ENCODE assay signal across 12 cellular contexts in genomic region chr6:84150680-84151079, GRCh38.
DNase-seq lines count a peak whose midpoint lies in the region; ATAC-seq, FAIRE-seq and TF ChIP-seq lines count a peak whose summit lies in the region.
"Had no signal": no experiment of that assay in that cellular context is flagged by ENCODE, and none has a peak within 500 bp of the region (broad histone marks: within the 10 kb centered on the region; RNA-seq: fewer than 3 reads in every experiment).

No MANE protein-coding gene starts in this region.

- POLR2A ChIA-PET in activated CD4-positive, alpha-beta memory T cell treated with anti-CD3 and anti-CD28 coated beads for 36 hours (lab: Charles Lee): no interaction called here
- POLR2A ChIA-PET in activated CD4-positive, alpha-beta memory T cell treated with anti-CD3 and anti-CD28 coated beads, Interleukin-2, amount 10 ng/mL, durations not matched to agents 7 days and 5 days (lab: Charles Lee): no interaction called here
- POLR2A ChIA-PET in GM12878 (lab: Charles Lee): no interaction called here

- H3K4me1 Mint-ChIP-seq in activated CD4-positive, alpha-beta memory T cell treated with anti-CD3 and anti-CD28 coated beads for 36 hours (ENCODE audit: low read depth): peaks cover 3% of the 10 kb centered on the region
- H3K4me1 Mint-ChIP-seq in activated CD4-positive, alpha-beta memory T cell treated with anti-CD3 and anti-CD28 coated beads, Interleukin-2, amount 10 ng/mL, durations not matched to agents 7 days and 5 days: peaks cover 4% of the 10 kb centered on the region
- peaks cover 4 to 5% of the 10 kb centered on the region in 2 donors for H3K4me1 Mint-ChIP-seq in stimulated activated naive B cell treated with anti-CD40 and anti-IgM and Interleukin-4, amounts not matched to agents 10 μg/mL and 1 μg/mL and 100 μg/mL, for 72 hours

- CTCF ChIA-PET in activated CD4-positive, alpha-beta memory T cell treated with anti-CD3 and anti-CD28 coated beads for 36 hours (lab: Charles Lee): no interaction called here
- CTCF ChIA-PET in activated CD4-positive, alpha-beta memory T cell treated with anti-CD3 and anti-CD28 coated beads, Interleukin-2, amount 10 ng/mL, durations not matched to agents 7 days and 5 days (lab: Charles Lee): interaction anchor here (1.7 kb wide), 1 partner anchor 78 kb away, joined by 4 read pairs; no protein-coding TSS in a partner anchor
- CTCF ChIA-PET in GM12878 (lab: Yijun Ruan, JAX): interaction anchor here (0.8 kb wide), 1 partner anchor 10 kb away, joined by 3 read pairs; no protein-coding TSS in a partner anchor

- no peaks in the 10 kb centered on the region for H3K9me3 Mint-ChIP-seq in activated CD4-positive, alpha-beta memory T cell treated with anti-CD3 and anti-CD28 coated beads for 36 hours
- no peaks in the 10 kb centered on the region for H3K9me3 Mint-ChIP-seq in activated CD4-positive, alpha-beta memory T cell treated with anti-CD3 and anti-CD28 coated beads, Interleukin-2, amount 10 ng/mL, durations not matched to agents 7 days and 5 days
- H3K9me3 Mint-ChIP-seq in stimulated activated naive B cell treated with anti-CD40 and anti-IgM and Interleukin-4, amounts not matched to agents 10 μg/mL and 1 μg/mL and 100 μg/mL, for 72 hours: no peaks in the 10 kb centered on the region
- H3K9me3 Mint-ChIP-seq: IgD-negative memory B cell had no signal

- no peak overlapping the region for H3K27ac Mint-ChIP-seq in activated CD4-positive, alpha-beta memory T cell treated with anti-CD3 and anti-CD28 coated beads for 36 hours
- no peak overlapping the region for H3K27ac Mint-ChIP-seq in activated CD4-positive, alpha-beta memory T cell treated with anti-CD3 and anti-CD28 coated beads, Interleukin-2, amount 10 ng/mL, durations not matched to agents 7 days and 5 days
- H3K27ac Mint-ChIP-seq in stimulated activated naive B cell treated with anti-CD40 and anti-IgM and Interleukin-4, amounts not matched to agents 10 μg/mL and 1 μg/mL and 100 μg/mL, for 72 hours: peak overlapping the region; percentile 33
- H3K27ac Mint-ChIP-seq: IgD-negative memory B cell; naive thymus-derived CD4-positive, alpha-beta T cell had no signal

- no peak overlapping the region for H3K4me3 ChIP-seq in GM12878
- H3K4me3 ChIP-seq: SK-N-MC had no signal

- DNase-seq in activated CD4-positive, alpha-beta memory T cell treated with anti-CD3 and anti-CD28 coated beads for 36 hours: peak; percentile 20
- DNase-seq in activated CD4-positive, alpha-beta memory T cell treated with anti-CD3 and anti-CD28 coated beads, Interleukin-2, amount 10 ng/mL, durations not matched to agents 7 days and 5 days: no peak
- no peak for DNase-seq in GM12878 (ENCODE audit: low read depth, low spot score)
- no peak for DNase-seq in stimulated activated naive B cell treated with anti-CD40 and anti-IgM and Interleukin-4, amounts not matched to agents 10 μg/mL and 1 μg/mL and 100 μg/mL, for 72 hours
- no peak for DNase-seq in posterior vena cava (ENCODE audit: low spot score)
- DNase-seq in stimulated activated CD8-positive, alpha-beta memory T cell treated with anti-CD3 and anti-CD28 coated beads, Interleukin-4, amount 100 ng/mL, for 48 hours: no peak
- DNase-seq in posterior cingulate gyrus: no peak
- DNase-seq: ACHN; naive thymus-derived CD4-positive, alpha-beta T cell had no signal

- H3K27ac ChIP-seq in GM12878 (ENCODE audit: control insufficient read depth, insufficient read depth): no peak overlapping the region
- H3K27ac ChIP-seq: SK-N-MC had no signal

- H3K4me2 ChIP-seq in GM12878 (ENCODE audit: control insufficient read depth, insufficient read depth): no peak overlapping the region

- RAD21 ChIA-PET in GM12878 (lab: Charles Lee; ENCODE audit: unreplicated experiment): no interaction called here

- intact Hi-C loops in activated CD4-positive, alpha-beta memory T cell treated with anti-CD3 and anti-CD28 coated beads for 36 hours (cut with micrococcal nuclease): no loop called here
- intact Hi-C loops in GM12878 (cut with micrococcal nuclease; ENCODE audit: unreplicated experiment): no loop called here
- intact Hi-C loops in posterior vena cava (cut with DNase I): no loop called here
- intact Hi-C loops in posterior cingulate gyrus (cut with DNase I): no loop called here

- no peak overlapping the region for H2AFZ ChIP-seq in GM12878 (ENCODE audit: control insufficient read depth, low read depth, low read length)

- no peaks in the 10 kb centered on the region for H3K79me2 ChIP-seq in GM12878 (ENCODE audit: control insufficient read depth, insufficient read depth, low read length)

- H3K4me3 Mint-ChIP-seq in activated CD4-positive, alpha-beta memory T cell treated with anti-CD3 and anti-CD28 coated beads for 36 hours: no peak overlapping the region
- H3K4me3 Mint-ChIP-seq in activated CD4-positive, alpha-beta memory T cell treated with anti-CD3 and anti-CD28 coated beads, Interleukin-2, amount 10 ng/mL, durations not matched to agents 7 days and 5 days: no peak overlapping the region
- H3K4me3 Mint-ChIP-seq in stimulated activated naive B cell treated with anti-CD40 and anti-IgM and Interleukin-4, amounts not matched to agents 10 μg/mL and 1 μg/mL and 100 μg/mL, for 72 hours: no peak overlapping the region
- H3K4me3 Mint-ChIP-seq: IgD-negative memory B cell; naive thymus-derived CD4-positive, alpha-beta T cell had no signal

- no peak for TF ChIP-seq RAD21 in GM12878 (IDR thresholded peaks at IDR 0.05; ENCODE audit: insufficient read depth, low read depth, low read length)

- H3K27me3 Mint-ChIP-seq in activated CD4-positive, alpha-beta memory T cell treated with anti-CD3 and anti-CD28 coated beads for 36 hours: no peaks in the 10 kb centered on the region
- H3K27me3 Mint-ChIP-seq in activated CD4-positive, alpha-beta memory T cell treated with anti-CD3 and anti-CD28 coated beads, Interleukin-2, amount 10 ng/mL, durations not matched to agents 7 days and 5 days: no peaks in the 10 kb centered on the region
- no peaks in the 10 kb centered on the region for H3K27me3 Mint-ChIP-seq in stimulated activated naive B cell treated with anti-CD40 and anti-IgM and Interleukin-4, amounts not matched to agents 10 μg/mL and 1 μg/mL and 100 μg/mL, for 72 hours
- H3K27me3 Mint-ChIP-seq: IgD-negative memory B cell; naive thymus-derived CD4-positive, alpha-beta T cell had no signal

- no peaks in the 10 kb centered on the region for H4K20me1 ChIP-seq in GM12878 (ENCODE audit: control insufficient read depth, insufficient read depth)

- H3K9ac ChIP-seq in GM12878 (ENCODE audit: control insufficient read depth, insufficient read depth, low read length): no peak overlapping the region

- in situ Hi-C loops in GM12878 (cut with MboI): no loop called here

- SMC1A ChIA-PET in GM12878 (lab: Charles Lee; ENCODE audit: uncharacterized antibody, unreplicated experiment): no interaction called here

- 0 out of 2 replicates have a peak, but pooled peaks cover 2% of the 10 kb centered on the region for H3K4me1 ChIP-seq in GM12878 (ENCODE audit: control insufficient read depth, insufficient read depth, low read length)

- no peak for FAIRE-seq in GM12878 (lab: Jason Lieb, UNC)

- WGBS in GM12878 (ENCODE audit: insufficient coverage, insufficient replicate concordance, low lambda C conversion rate, missing lambda C conversion rate): 0% methylated on average over 1 of the region's 1 CpG

- peaks cover 57% of the 10 kb centered on the region for H3K36me3 Mint-ChIP-seq in activated CD4-positive, alpha-beta memory T cell treated with anti-CD3 and anti-CD28 coated beads for 36 hours
- peaks cover 39% of the 10 kb centered on the region for H3K36me3 Mint-ChIP-seq in activated CD4-positive, alpha-beta memory T cell treated with anti-CD3 and anti-CD28 coated beads, Interleukin-2, amount 10 ng/mL, durations not matched to agents 7 days and 5 days (ENCODE audit: low read depth)
- H3K36me3 Mint-ChIP-seq in stimulated activated naive B cell treated with anti-CD40 and anti-IgM and Interleukin-4, amounts not matched to agents 10 μg/mL and 1 μg/mL and 100 μg/mL, for 72 hours: peaks cover 31 to 53% of the 10 kb centered on the region in 2 donors

- H3K9me3 ChIP-seq in GM12878 (replicated peaks; ENCODE audit: control insufficient read depth, insufficient read depth, low read length): no peaks in the 10 kb centered on the region; the same call in 2 of the 3 replicates

- H3K27me3 ChIP-seq in GM12878 (replicated peaks in 1 of 2; ENCODE audit: control insufficient read depth in 2 of 2, insufficient read depth in 2 of 2, low read length in 1 of 2): no peaks in the 10 kb centered on the region

- no peak for TF ChIP-seq EP300 in GM12878 (IDR thresholded peaks at IDR 0.05; ENCODE audit: borderline replicate concordance in 1 of 2, control insufficient read depth in 1 of 2, low read depth in 2 of 2, low read length in 2 of 2)

- peaks cover 0 to 4% of the 10 kb centered on the region in 2 experiments; a peak in 2 of 4 replicates for H3K36me3 ChIP-seq in GM12878 (ENCODE audit: control insufficient read depth in 2 of 2, insufficient read depth in 2 of 2, low read length in 1 of 2)

- no TSS peak for BruUV-seq in GM12878 (replicated peaks; lab: Mats Ljungman, UMichigan)

- ATAC-seq in HG03175 (IDR thresholded peaks at IDR 0.05; ENCODE audit: unreplicated experiment): peak; percentile 65
- ATAC-seq in GM12878: peak; percentile 80
- peak; percentile 39 to 73 for ATAC-seq in stimulated activated naive B cell treated with anti-CD40 and anti-IgM and Interleukin-4, amounts not matched to agents 10 μg/mL and 1 μg/mL and 100 μg/mL, for 72 hours (replicated peaks)
- ATAC-seq: naive thymus-derived CD4-positive, alpha-beta T cell had no signal

- no peak for TF ChIP-seq POLR2A in GM12878 (IDR thresholded peaks at IDR 0.05; ENCODE audit: low read depth, low read length)

- TF ChIP-seq CTCF in GM12878 (IDR thresholded peaks at IDR 0.05 in 2 of 3, conservative IDR thresholded peaks at IDR 0.05 in 1 of 3; ENCODE audit: control insufficient read depth in 2 of 3, extremely low read depth in 1 of 3, insufficient read depth in 1 of 3, low read depth in 3 of 3, low read length in 3 of 3): no peak

TF ChIP-seq in GM12878, 131 proteins besides CTCF, POLR2A, EP300 and RAD21:
- TF ChIP-seq ZSCAN29 (IDR thresholded peaks at IDR 0.05) (no peak), ATF2 (IDR thresholded peaks at IDR 0.05; ENCODE audit: low read length) (no peak), HDGF (IDR thresholded peaks at IDR 0.05) (no peak)
